In the genomic region with DNA sequence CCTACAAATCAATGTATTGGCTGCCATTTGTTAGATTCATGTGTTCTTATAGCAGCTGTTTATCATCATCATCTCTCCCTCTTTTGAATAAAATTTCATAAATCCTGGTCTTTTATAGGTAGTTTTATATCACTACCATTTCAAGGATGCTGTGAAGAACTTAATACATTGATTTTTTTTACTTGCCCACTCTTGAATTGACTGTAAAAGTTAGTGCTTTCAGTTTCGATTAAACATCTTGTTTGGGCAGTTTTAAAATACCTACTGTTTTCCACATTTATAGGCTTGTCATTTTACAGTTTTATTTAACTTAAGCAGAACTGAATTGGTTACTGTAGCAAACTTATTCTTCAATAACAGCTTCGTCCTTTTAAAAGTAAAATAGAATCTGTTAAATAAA, we compare ENCODE assay signal across 16 cellular contexts.
"Had no signal": no experiment of that assay in that cellular context is flagged by ENCODE, and none has a peak within 500 bp of the region (broad histone marks: within the 10 kb centered on the region; RNA-seq: fewer than 3 reads in every experiment).

No MANE protein-coding gene starts in this region.

- H3K4me1 ChIP-seq: heart left ventricle, left lung, psoas muscle, right lobe of liver, tibial nerve had no signal

- DNase-seq: activated gamma-delta T cell; activated T-cell treated with anti-CD3 and anti-CD28 coated beads, Interleukin-2, amount 50 U/mL, for 4 hours; amygdala; cortex of kidney; effector CD8-positive, alpha-beta T cell; foreskin melanocyte; heart left ventricle; left lung; mesenchymal stem cell; nephron progenitor cell; psoas muscle; right lobe of liver; stimulated activated CD4-positive, alpha-beta T cell treated with anti-CD3 and anti-CD28 coated beads, Interleukin-1b, Interleukin-23, amount 100 ng/mL, for 48 hours had no signal

- H3K27ac ChIP-seq: heart left ventricle, left lung, psoas muscle, right lobe of liver, tibial nerve had no signal

- H3K9me3 ChIP-seq: heart left ventricle, left lung, psoas muscle, right lobe of liver, tibial nerve had no signal

- ATAC-seq: activated CD4-positive, CD25-positive, alpha-beta regulatory T cell treated with anti-CD3 and anti-CD28 coated beads, Interleukin-2, amount 50 U/mL, for 24 hours; activated T-cell treated with anti-CD3 and anti-CD28 coated beads, Interleukin-2, amount 50 U/mL, for 4 hours; heart left ventricle; left lung; psoas muscle; right lobe of liver; stimulated activated memory B cell treated with anti-CD40 and anti-IgM and Interleukin-4, amounts not matched to agents 10 μg/mL and 1 μg/mL and 100 μg/mL, for 72 hours had no signal

- H3K4me3 ChIP-seq: heart left ventricle, left lung, psoas muscle, right lobe of liver, tibial nerve had no signal

- H3K27me3 ChIP-seq: heart left ventricle, left lung, right lobe of liver, tibial nerve had no signal
